Comparison of ENCODE assay signal across 19 cellular contexts in the genomic region with DNA sequence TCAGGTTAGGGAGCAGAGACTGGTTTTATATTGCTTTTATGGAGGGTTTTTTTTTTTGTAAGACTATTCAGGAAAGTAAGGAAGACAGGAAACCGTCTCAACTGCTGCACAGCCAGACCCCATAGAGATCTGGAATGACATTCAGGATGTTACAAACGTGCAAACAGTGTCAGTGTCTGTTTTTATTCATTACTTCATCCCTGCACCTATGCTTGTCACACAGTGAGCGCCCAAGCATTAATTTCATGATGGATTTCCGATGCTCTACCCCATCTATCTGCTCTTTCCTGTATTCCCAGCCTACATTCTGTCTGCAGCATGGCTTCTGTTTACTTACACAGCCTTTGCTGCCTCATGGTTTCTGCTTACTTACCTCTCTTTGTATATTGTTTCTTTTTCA. TPM values are rescaled to one million over a fixed set of nuclear protein-coding genes. Genes with fewer than 3 reads are reported as not detected.
A peak's percentile ranks its signal among the peaks of the same experiment; 100 is the strongest.
DNase-seq lines count a peak whose midpoint lies in the region; ATAC-seq, FAIRE-seq and TF ChIP-seq lines count a peak whose summit lies in the region.
"Had no signal": no experiment of that assay in that cellular context is flagged by ENCODE, and none has a peak within 500 bp of the region (broad histone marks: within the 10 kb centered on the region; RNA-seq: fewer than 3 reads in every experiment).

No MANE protein-coding gene starts in this region.

- peaks cover 79% of the 10 kb centered on the region for H3K36me3 ChIP-seq in GM23248 (ENCODE audit: low read depth)
- peaks cover 0 to 35% of the 10 kb centered on the region in 2 donors for H3K36me3 ChIP-seq in gastroesophageal sphincter
- peaks cover 6 to 43% (median 41%) of the 10 kb centered on the region in 4 donors for H3K36me3 ChIP-seq in stomach
- H3K36me3 ChIP-seq in upper lobe of right lung, result peaks cover 31% of the 10 kb centered on the region

- H3K27me3 ChIP-seq in GM23248 (replicated peaks; ENCODE audit: insufficient read depth) (no peaks in the 10 kb centered on the region), gastroesophageal sphincter (no peaks in the 10 kb centered on the region), stomach (no peaks in the 10 kb centered on the region), upper lobe of right lung (no peaks in the 10 kb centered on the region)
- H3K27me3 ChIP-seq: dorsolateral prefrontal cortex, esophagus squamous epithelium, heart right ventricle had no signal

- H3F3A ChIP-seq in GM23248 (ENCODE audit: insufficient read depth), result peaks cover 94% of the 10 kb centered on the region

- H3K9me3 Mint-ChIP-seq in osteocyte (ENCODE audit: unreplicated experiment), result no peaks in the 10 kb centered on the region
- H3K9me3 Mint-ChIP-seq: activated T-helper 2 cell treated with anti-CD3 and anti-CD28 coated beads, Interferon-gamma antibody, Interleukin-2, Interleukin-4, amounts not matched to agents 10 μg/mL and 5 μg/mL and 100 μg/mL, durations not matched to agents 14 hours and 24 hours and 36 hours; CD8-positive, alpha-beta T cell had no signal

- ATAC-seq in SK-N-SH treated with all-trans-retinoic acid at 6 μM for 48 hours (peak; percentile 19), gastroesophageal sphincter (no peak), upper lobe of right lung (no peak)
- ATAC-seq: CD8-positive, alpha-beta T cell had no signal

- H3K9me3 ChIP-seq in GM23248 (ENCODE audit: low read depth) (no peaks in the 10 kb centered on the region), gastroesophageal sphincter (no peaks in the 10 kb centered on the region), stomach (no peaks in the 10 kb centered on the region), upper lobe of right lung (no peaks in the 10 kb centered on the region)
- H3K9me3 ChIP-seq: esophagus squamous epithelium had no signal

- H3K4me3 ChIP-seq in GM23248 (no peak overlapping the region), gastroesophageal sphincter (no peak overlapping the region), stomach (no peak overlapping the region), upper lobe of right lung (no peak overlapping the region)
- H3K4me3 ChIP-seq: esophagus squamous epithelium, heart right ventricle had no signal

- H3K27ac ChIP-seq in GM23248, result peak overlapping the region; percentile 43
- H3K27ac ChIP-seq in gastroesophageal sphincter, result peak overlapping the region in 3 of 4 donors; percentile 47 to 68 (median 64)
- H3K27ac ChIP-seq in stomach, result peak overlapping the region in 1 of 5 donors; percentile 36
- H3K27ac ChIP-seq in upper lobe of right lung, result no peak overlapping the region

- H4K20me1 ChIP-seq in GM23248 (ENCODE audit: insufficient read depth), result no peaks in the 10 kb centered on the region

- TF ChIP-seq CTCF in gastroesophageal sphincter (IDR thresholded peaks at IDR 0.05) (no peak), osteocyte (IDR thresholded peaks at IDR 0.05) (no peak), stomach (IDR thresholded peaks at IDR 0.05) (no peak), upper lobe of right lung (IDR thresholded peaks at IDR 0.05) (no peak)

- peaks cover 95% of the 10 kb centered on the region for H3K79me2 ChIP-seq in GM23248 (ENCODE audit: insufficient read depth)

- in situ Hi-C loops in GM23248 (cut with MboI), result no loop called here

- TF ChIP-seq POLR2A in gastroesophageal sphincter (IDR thresholded peaks at IDR 0.05) (no peak), stomach (IDR thresholded peaks at IDR 0.05) (no peak)

- peak overlapping the region; percentile 1 for H3K4me2 ChIP-seq in GM23248 (ENCODE audit: unreplicated experiment)

- H3K4me1 ChIP-seq in GM23248 (ENCODE audit: insufficient read depth) (peaks cover 68% of the 10 kb centered on the region), gastroesophageal sphincter (peaks cover 16 to 43% (median 24%) of the 10 kb centered on the region in 3 donors), stomach (peaks cover 7 to 30% (median 20%) of the 10 kb centered on the region in 4 donors), upper lobe of right lung (peaks cover 32% of the 10 kb centered on the region)

- WGBS in GM23248 (ENCODE audit: low coverage in 1 of 2, low lambda C conversion rate in 2 of 2, missing lambda C conversion rate in 2 of 2), 2 experiments, result 74 to 81% methylated on average over 4 of the region's 4 CpGs
- WGBS in gastroesophageal sphincter (ENCODE audit: low coverage in 1 of 2), 2 donors, result 17 to 46% methylated on average over 4 of the region's 4 CpGs
- 63 to 78% (median 74%) methylated on average over 4 of the region's 4 CpGs for WGBS in stomach, 5 donors

- no peak overlapping the region for H2AFZ ChIP-seq in GM23248

- peaks cover 55% of the 10 kb centered on the region for H3K36me3 Mint-ChIP-seq in osteocyte (ENCODE audit: unreplicated experiment)

- no peak for FAIRE-seq in urothelium cell line (lab: Jason Lieb, UNC)
- FAIRE-seq: GM19239 had no signal

- TF ChIP-seq EP300 in gastroesophageal sphincter (IDR thresholded peaks at IDR 0.05) (no peak), stomach (IDR thresholded peaks at IDR 0.05) (no peak)

- H3K27ac Mint-ChIP-seq in osteocyte (ENCODE audit: unreplicated experiment), result peak overlapping the region; percentile 78
- H3K27ac Mint-ChIP-seq: activated T-helper 2 cell treated with anti-CD3 and anti-CD28 coated beads, Interferon-gamma antibody, Interleukin-2, Interleukin-4, amounts not matched to agents 10 μg/mL and 5 μg/mL and 100 μg/mL, durations not matched to agents 14 hours and 24 hours and 36 hours; CD8-positive, alpha-beta T cell had no signal

- no peaks in the 10 kb centered on the region for H3K9me2 ChIP-seq in GM23248 (ENCODE audit: insufficient read depth)

- no peaks in the 10 kb centered on the region for H3K27me3 Mint-ChIP-seq in osteocyte (ENCODE audit: unreplicated experiment)

- DNase-seq in GM23248 (no peak), osteocyte (ENCODE audit: extremely low spot score, unreplicated experiment) (no peak), stomach (no peak), upper lobe of right lung (no peak), urothelium cell line (ENCODE audit: low spot score) (no peak)
- no peak for DNase-seq in stimulated activated CD4-positive, alpha-beta T cell treated with anti-CD3 and anti-CD28 coated beads, Interleukin-4, amount 100 ng/mL, for 1 hour
- DNase-seq: activated CD8-positive, alpha-beta memory T cell treated with anti-CD3 and anti-CD28 coated beads for 24 hours; CD8-positive, alpha-beta T cell; dorsolateral prefrontal cortex; esophagus squamous epithelium; heart right ventricle; islet precursor cell; MV-4-11; posterior cingulate gyrus; stimulated activated CD4-positive, alpha-beta T cell treated with anti-CD3 and anti-CD28 coated beads, Interleukin-15, amount 100 ng/mL, for 24 hours had no signal

- peak overlapping the region; percentile 23 for H3K4me3 Mint-ChIP-seq in osteocyte (ENCODE audit: unreplicated experiment)
- H3K4me3 Mint-ChIP-seq: CD8-positive, alpha-beta T cell had no signal

- intact Hi-C loops in stomach (cut with DNase I; ENCODE audit: low total_unique reads), result no loop called here
- intact Hi-C loops in upper lobe of right lung (cut with DNase I), result no loop called here

- peak overlapping the region; percentile 24; the same call in 1 of the 2 replicates for H3K9ac ChIP-seq in GM23248

- H3K4me1 Mint-ChIP-seq in osteocyte (ENCODE audit: unreplicated experiment), result peaks cover 71% of the 10 kb centered on the region

TF ChIP-seq in SK-N-SH treated with all-trans-retinoic acid at 6 μM for 48 hours, 23 proteins besides CTCF, POLR2A, EP300 and RAD21 (continues in another document):
- no peak for TF ChIP-seq GLIS3 (CRISPR knock-in tag; IDR thresholded peaks at IDR 0.05)
- TF ChIP-seq SNAI2 (CRISPR knock-in tag; IDR thresholded peaks at IDR 0.05), result no peak
- TF ChIP-seq ZNF565 (CRISPR knock-in tag; conservative IDR thresholded peaks at IDR 0.05; ENCODE audit: low read depth), result no peak
- TF ChIP-seq BACH2 (CRISPR knock-in tag; IDR thresholded peaks at IDR 0.05; ENCODE audit: borderline replicate concordance), result no peak
- TF ChIP-seq ARNTL (CRISPR knock-in tag; IDR thresholded peaks at IDR 0.05; ENCODE audit: borderline replicate concordance, low read depth), result no peak
- TF ChIP-seq PPARA (CRISPR knock-in tag; IDR thresholded peaks at IDR 0.05; ENCODE audit: borderline replicate concordance), result no peak
- TF ChIP-seq, protein P1, sequence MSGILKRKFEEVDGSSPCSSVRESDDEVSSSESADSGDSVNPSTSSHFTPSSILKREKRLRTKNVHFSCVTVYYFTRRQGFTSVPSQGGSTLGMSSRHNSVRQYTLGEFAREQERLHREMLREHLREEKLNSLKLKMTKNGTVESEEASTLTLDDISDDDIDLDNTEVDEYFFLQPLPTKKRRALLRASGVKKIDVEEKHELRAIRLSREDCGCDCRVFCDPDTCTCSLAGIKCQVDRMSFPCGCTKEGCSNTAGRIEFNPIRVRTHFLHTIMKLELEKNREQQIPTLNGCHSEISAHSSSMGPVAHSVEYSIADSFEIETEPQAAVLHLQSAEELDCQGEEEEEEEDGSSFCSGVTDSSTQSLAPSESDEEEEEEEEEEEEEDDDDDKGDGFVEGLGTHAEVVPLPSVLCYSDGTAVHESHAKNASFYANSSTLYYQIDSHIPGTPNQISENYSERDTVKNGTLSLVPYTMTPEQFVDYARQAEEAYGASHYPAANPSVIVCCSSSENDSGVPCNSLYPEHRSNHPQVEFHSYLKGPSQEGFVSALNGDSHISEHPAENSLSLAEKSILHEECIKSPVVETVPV (CRISPR knock-in tag; IDR thresholded peaks at IDR 0.05), result no peak

RNA-seq across cellular contexts. Expression of a gene that starts 53.2 kb away (rescaled TPM):
- total RNA-seq in GM23248 (2014; rRNA removed; shearing (Covaris generic)), result 640 and 867 TPM in 2 replicates
- polyA plus RNA-seq in GM23248 (2016; fragmentation: Nextera tagmentation; extraction: Ambion mirVana) (478 and 488 TPM in 2 replicates), stomach (10 to 100 TPM in 2 of 3 donors, 1 to 10 TPM in 1; 9.3 to 45.8 (median 43.3) TPM)
- total RNA-seq in gastroesophageal sphincter (100 to 1,000 TPM in 2 of 4 donors, 10 to 100 TPM in 2; 65.1 to 192 (median 97.8) TPM), osteocyte (460 and 476 TPM in 2 replicates), stomach (100 to 1,000 TPM in 3 of 5 donors, 10 to 100 TPM in 2; 29.0 to 298 (median 201) TPM), upper lobe of right lung (112 TPM)
